ENCODE assay signal across 21 cellular contexts in genomic region chr17:22692066-22692800, GRCh38.
"Had no signal": no experiment of that assay in that cellular context is flagged by ENCODE, and none has a peak within 500 bp of the region (broad histone marks: within the 10 kb centered on the region; RNA-seq: fewer than 3 reads in every experiment).

No MANE protein-coding gene starts in this region.

- H3K27me3 Mint-ChIP-seq: stimulated activated naive B cell treated with anti-CD40 and anti-IgM and Interleukin-4, amounts not matched to agents 10 μg/mL and 1 μg/mL and 100 μg/mL, for 72 hours; stimulated activated naive CD8-positive, alpha-beta T cell treated with anti-CD3 and anti-CD28 coated beads, Interleukin-15, amount 100 ng/mL, for 72 hours had no signal

- H3K27ac ChIP-seq: coronary artery, dorsolateral prefrontal cortex, heart left ventricle, pancreas, prostate gland, right lobe of liver, testis, transverse colon had no signal

- DNase-seq: dorsolateral prefrontal cortex; effector CD8-positive, alpha-beta T cell; heart left ventricle; hippocampal formation; left colon; left ventricle myocardium superior; mammary epithelial cell; natural killer cell; nucleus accumbens; right lobe of liver; stimulated activated CD4-positive, alpha-beta T cell treated with anti-CD3 and anti-CD28 coated beads, Interleukin-2, amount 100 ng/mL, for 24 hours; stimulated activated CD4-positive, alpha-beta T cell treated with anti-CD3 and anti-CD28 coated beads, Interleukin-4, amount 100 ng/mL, for 4 hours; stimulated activated naive B cell treated with anti-CD40 and anti-IgM and Interleukin-4, amounts not matched to agents 10 μg/mL and 1 μg/mL and 100 μg/mL, for 72 hours; stimulated activated naive CD8-positive, alpha-beta T cell treated with anti-CD3 and anti-CD28 coated beads, Interleukin-15, amount 100 ng/mL, for 72 hours; testis; transverse colon had no signal

- H3K27ac Mint-ChIP-seq: mesothelial cell of epicardium; natural killer cell; stimulated activated naive B cell treated with anti-CD40 and anti-IgM and Interleukin-4, amounts not matched to agents 10 μg/mL and 1 μg/mL and 100 μg/mL, for 72 hours; stimulated activated naive CD8-positive, alpha-beta T cell treated with anti-CD3 and anti-CD28 coated beads, Interleukin-15, amount 100 ng/mL, for 72 hours had no signal

- ATAC-seq: heart left ventricle; left colon; left ventricle myocardium superior; natural killer cell; pancreas; right lobe of liver; stimulated activated naive B cell treated with anti-CD40 and anti-IgM and Interleukin-4, amounts not matched to agents 10 μg/mL and 1 μg/mL and 100 μg/mL, for 72 hours; stimulated activated naive CD8-positive, alpha-beta T cell treated with anti-CD3 and anti-CD28 coated beads, Interleukin-15, amount 100 ng/mL, for 72 hours had no signal

- H3K36me3 ChIP-seq: heart left ventricle, pancreas, prostate gland, right lobe of liver, transverse colon had no signal

- H3K27me3 ChIP-seq: heart left ventricle, pancreas, right lobe of liver, testis, transverse colon had no signal

- H3K4me1 Mint-ChIP-seq: mesothelial cell of epicardium; natural killer cell; neural crest cell; stimulated activated naive B cell treated with anti-CD40 and anti-IgM and Interleukin-4, amounts not matched to agents 10 μg/mL and 1 μg/mL and 100 μg/mL, for 72 hours; stimulated activated naive CD8-positive, alpha-beta T cell treated with anti-CD3 and anti-CD28 coated beads, Interleukin-15, amount 100 ng/mL, for 72 hours had no signal

- H3K4me1 ChIP-seq: heart left ventricle, pancreas, prostate gland, right lobe of liver, testis, transverse colon had no signal

- H3K4me3 Mint-ChIP-seq: mesothelial cell of epicardium; natural killer cell; neural crest cell; stimulated activated naive B cell treated with anti-CD40 and anti-IgM and Interleukin-4, amounts not matched to agents 10 μg/mL and 1 μg/mL and 100 μg/mL, for 72 hours; stimulated activated naive CD8-positive, alpha-beta T cell treated with anti-CD3 and anti-CD28 coated beads, Interleukin-15, amount 100 ng/mL, for 72 hours had no signal

- H3K9me3 ChIP-seq: pancreas, prostate gland, testis had no signal

- H3K4me3 ChIP-seq: coronary artery, dorsolateral prefrontal cortex, heart left ventricle, pancreas, prostate gland, right lobe of liver, testis, transverse colon had no signal

- H3K36me3 Mint-ChIP-seq: stimulated activated naive B cell treated with anti-CD40 and anti-IgM and Interleukin-4, amounts not matched to agents 10 μg/mL and 1 μg/mL and 100 μg/mL, for 72 hours had no signal
